Comparison of ENCODE assay signal across 8 cellular contexts in genomic region chr12:6537580-6538419, GRCh38. TPM values are rescaled to one million over a fixed set of nuclear protein-coding genes. Genes with fewer than 3 reads are reported as not detected.
A peak's percentile ranks its signal among the peaks of the same experiment; 100 is the strongest.
DNase-seq lines count a peak whose midpoint lies in the region; ATAC-seq, FAIRE-seq and TF ChIP-seq lines count a peak whose summit lies in the region.
"Not testable (repeated sequence)": the region's sequence is repeated elsewhere in the genome, so short reads cannot be mapped to it uniquely, and the experiment has no call there.

No MANE protein-coding gene starts in this region.

- TF ChIP-seq CTCF in heart left ventricle (IDR thresholded peaks at IDR 0.05): peak; percentile 82 to 95 (median 87)
- peak; percentile 77 to 90 (median 84) for TF ChIP-seq CTCF in pancreas (IDR thresholded peaks at IDR 0.05)

- not testable (repeated sequence) for TF ChIP-seq POLR2A in heart left ventricle (IDR thresholded peaks at IDR 0.05)

- H3K27me3 ChIP-seq in heart left ventricle, pancreas: not testable (repeated sequence)

- peak; percentile 88 for DNase-seq in DMS 273 (lab: John Stamatoyannopoulos, UW; ENCODE audit: unreplicated experiment)
- peak; percentile 23 for DNase-seq in NCI-H82 treated with DMSO at 0.1 percent for 48 hours (lab: John Stamatoyannopoulos, UW; ENCODE audit: unreplicated experiment)
- DNase-seq in activated CD4-positive, CD25-positive, alpha-beta regulatory T cell treated with anti-CD3 and anti-CD28 coated beads, Interleukin-2, amount 50 U/mL, for 72 hours: peak; percentile 83
- peak; percentile 87 for DNase-seq in astrocyte of the hippocampus (ENCODE audit: low read depth, low spot score)
- peak; percentile 76 to 88 (median 80) for DNase-seq in heart left ventricle
- DNase-seq in pancreas: peak; percentile 70 to 89 (median 83)
- peak; percentile 78 to 81 for DNase-seq in stimulated activated naive CD8-positive, alpha-beta T cell treated with anti-CD3 and anti-CD28 coated beads, Interleukin-15, amount 100 ng/mL, for 72 hours

- not testable (repeated sequence) for ATAC-seq in heart left ventricle; pancreas; stimulated activated naive CD8-positive, alpha-beta T cell treated with anti-CD3 and anti-CD28 coated beads, Interleukin-15, amount 100 ng/mL, for 72 hours

- H3K4me1 ChIP-seq in heart left ventricle (peaks cover 3 to 76% (median 56%) of the 10 kb centered on the region in 12 donors), pancreas (peaks cover 9 to 11% (median 9%) of the 10 kb centered on the region in 3 donors)

- peak overlapping the region; percentile 4 to 68 for H3K27ac Mint-ChIP-seq in stimulated activated naive CD8-positive, alpha-beta T cell treated with anti-CD3 and anti-CD28 coated beads, Interleukin-15, amount 100 ng/mL, for 72 hours

- H3K4me3 ChIP-seq in heart left ventricle: peak overlapping the region in 2 of 12 donors; percentile 91 to 100
- not testable (repeated sequence) for H3K4me3 ChIP-seq in pancreas

- not testable (repeated sequence) for H3K9me3 Mint-ChIP-seq in stimulated activated naive CD8-positive, alpha-beta T cell treated with anti-CD3 and anti-CD28 coated beads, Interleukin-15, amount 100 ng/mL, for 72 hours

- FAIRE-seq in pancreas (lab: Jason Lieb, UNC): not testable (repeated sequence)

- H3K9me3 ChIP-seq in heart left ventricle, pancreas: not testable (repeated sequence)

- peak overlapping the region; percentile 74 to 96 for H3K4me3 Mint-ChIP-seq in stimulated activated naive CD8-positive, alpha-beta T cell treated with anti-CD3 and anti-CD28 coated beads, Interleukin-15, amount 100 ng/mL, for 72 hours

- not testable (repeated sequence) for TF ChIP-seq EP300 in Ishikawa (IDR thresholded peaks at IDR 0.05; ENCODE audit: borderline replicate concordance)

- WGBS in heart left ventricle, 4 donors: 25 to 47% (median 26%) methylated on average over 8 to 17 of the region's 17 CpGs
- WGBS in pancreas, 2 donors: 34% methylated on average over 17 of the region's 17 CpGs

- TF ChIP-seq RAD21 in Ishikawa (IDR thresholded peaks at IDR 0.05; ENCODE audit: low read depth): peak; percentile 54; the same call in 1 of the 2 replicates

- intact Hi-C loops in heart left ventricle (cut with DNase I): loop anchor here (2.0 to 10.0 kb wide), 7 partner anchors 65 to 203 kb away; partner anchors contain the start of gene VAMP1 (in 2 of the 10)
- intact Hi-C loops in pancreas (cut with DNase I): loop anchor here in 2 of 3 donors (5.0 kb wide), 2 partner anchors 115 to 210 kb away; no protein-coding TSS in a partner anchor

- H3K4me1 Mint-ChIP-seq in stimulated activated naive CD8-positive, alpha-beta T cell treated with anti-CD3 and anti-CD28 coated beads, Interleukin-15, amount 100 ng/mL, for 72 hours: peaks cover 71% of the 10 kb centered on the region

- not testable (repeated sequence) for H3K27me3 Mint-ChIP-seq in stimulated activated naive CD8-positive, alpha-beta T cell treated with anti-CD3 and anti-CD28 coated beads, Interleukin-15, amount 100 ng/mL, for 72 hours

- H3K27ac ChIP-seq in heart left ventricle (peak overlapping the region in 11 of 12 donors; percentile 44 to 100 (median 94)), pancreas (peak overlapping the region; percentile 8 to 62 (median 52))

- peaks cover 0 to 64% (median 49%) of the 10 kb centered on the region in 9 donors for H3K36me3 ChIP-seq in heart left ventricle
- not testable (repeated sequence) for H3K36me3 ChIP-seq in pancreas

TF ChIP-seq in Ishikawa, 13 proteins besides CTCF, POLR2A, EP300 and RAD21:
- TF ChIP-seq TEAD4 (IDR thresholded peaks at IDR 0.05) (peak; percentile 28; the same call in 1 of the 2 replicates), TAF1 (IDR thresholded peaks at IDR 0.05; ENCODE audit: low read depth) (peak; percentile 15; the same call in 1 of the 2 replicates)
TF ChIP-seq in Ishikawa: peak in this region for 2; not testable (repeated sequence) for 11.

RNA-seq across cellular contexts. Expression of gene GAPDH, which starts 3.5 kb away (rescaled TPM):
- total RNA-seq in heart left ventricle: 1,000 to 10,000 TPM; 3,379 to 7,430 (median 4,887) TPM
- polyA plus RNA-seq in heart left ventricle: 1,000 to 10,000 TPM; 4,589 to 6,374 TPM
- 100 to 1,000 TPM; 149 to 657 (median 339) TPM for total RNA-seq in pancreas
- polyA plus RNA-seq in pancreas: 100 to 1,000 TPM; 425 to 627 TPM

RNA-seq across cellular contexts. Expression of gene IFFO1, which starts 18.0 kb away (rescaled TPM):
- total RNA-seq in heart left ventricle (10 to 100 TPM; 13.2 to 27.5 (median 15.0) TPM), pancreas (10 to 100 TPM in 1 of 6 donors, 1 to 10 TPM in 5; 4.0 to 10.2 (median 4.9) TPM)
- polyA plus RNA-seq in heart left ventricle (10 to 100 TPM; 10.3 to 15.4 TPM), pancreas (10 to 100 TPM; 22.1 to 36.5 TPM)

RNA-seq across cellular contexts. Expression of gene NOP2, which starts 30.3 kb away (rescaled TPM):
- total RNA-seq in heart left ventricle: 10 to 100 TPM; 12.9 to 23.8 (median 16.5) TPM
- polyA plus RNA-seq in heart left ventricle: 10 to 100 TPM; 15.4 to 30.1 TPM
- total RNA-seq in pancreas: 10 to 100 TPM in 4 of 6 donors, 1 to 10 TPM in 2; 9.1 to 17.7 (median 15.1) TPM
- 10 to 100 TPM; 32.2 to 41.3 TPM for polyA plus RNA-seq in pancreas

RNA-seq across cellular contexts. Expression of gene NCAPD2, which starts 43.9 kb away (rescaled TPM):
- total RNA-seq in heart left ventricle (10 to 100 TPM in 8 of 9 donors, 1 to 10 TPM in 1; 8.4 to 22.4 (median 11.3) TPM), pancreas (10 to 100 TPM in 3 of 6 donors, 1 to 10 TPM in 3; 7.6 to 16.2 (median 10.0) TPM)
- polyA plus RNA-seq in heart left ventricle (1 to 10 TPM; 3.3 to 8.1 TPM), pancreas (1 to 10 TPM; 5.6 to 6.5 TPM)

RNA-seq across cellular contexts. Expression of gene MRPL51, which starts 44.7 kb away (rescaled TPM):
- total RNA-seq in heart left ventricle (100 to 1,000 TPM in 8 of 9 donors, 10 to 100 TPM in 1; 95.6 to 300 (median 228) TPM), pancreas (10 to 100 TPM; 66.3 to 79.7 (median 69.9) TPM)
- polyA plus RNA-seq in heart left ventricle (100 to 1,000 TPM; 164 to 210 TPM), pancreas (10 to 100 TPM; 30.6 to 64.7 TPM)

Comparison
In these comparisons a context has a peak if more than half of its experiments do, and no peak if none do; other contexts are left out.
1. DNase-seq: peak in every context shown above with its lines; median percentile 88 in DMS 273; 87 in astrocyte of the hippocampus; 83 in activated CD4-positive, CD25-positive, alpha-beta regulatory T cell treated with anti-CD3 and anti-CD28 coated beads, Interleukin-2, amount 50 U/mL, for 72 hours; 83 in pancreas; 80 in heart left ventricle; 80 in stimulated activated naive CD8-positive, alpha-beta T cell treated with anti-CD3 and anti-CD28 coated beads, Interleukin-15, amount 100 ng/mL, for 72 hours; 23 in NCI-H82 treated with DMSO at 0.1 percent for 48 hours.
2. RNA of gene GAPDH, which starts 3.5 kb away (total RNA-seq): 3,379 to 7,430 TPM in heart left ventricle; 149 to 657 TPM in pancreas; every median in the first group is over 4 times any median in the second.